8 cellular contexts compared by ENCODE assay signal in genomic region chr9:98057095-98057799, GRCh38. TPM values are rescaled to one million over a fixed set of nuclear protein-coding genes. Genes with fewer than 3 reads are reported as not detected.
DNase-seq lines count a peak whose midpoint lies in the region; ATAC-seq and TF ChIP-seq lines count a peak whose summit lies in the region.

No MANE protein-coding gene starts in this region.

- H3K27ac Mint-ChIP-seq in Caco-2 (ENCODE audit: unreplicated experiment) = peak overlapping the region; percentile 92

- H3K9me3 ChIP-seq in Caco-2 (no peaks in the 10 kb centered on the region), left ventricle myocardium inferior (replicated peaks) (no peaks in the 10 kb centered on the region), gastrocnemius medialis (no peaks in the 10 kb centered on the region)

- H3K4me3 ChIP-seq in Caco-2 (ENCODE audit: low read depth, low read length) (peak overlapping the region; percentile 79), left ventricle myocardium inferior (peak overlapping the region; percentile 79), gastrocnemius medialis (peak overlapping the region; percentile 72 to 83 (median 74))

- no peaks in the 10 kb centered on the region for H3K27me3 Mint-ChIP-seq in Caco-2 (ENCODE audit: insufficient read depth, unreplicated experiment)
- H3K27me3 Mint-ChIP-seq in activated T-cell treated with anti-CD3 and anti-CD28 coated beads, Interleukin-2, amount 50 U/mL, for 4 hours (ENCODE audit: low read depth) = no peaks in the 10 kb centered on the region

- peaks cover 3% of the 10 kb centered on the region for H3K36me3 ChIP-seq in Caco-2 (ENCODE audit: control insufficient read depth, insufficient read depth, low read length)
- H3K36me3 ChIP-seq in left ventricle myocardium inferior = peaks cover 17% of the 10 kb centered on the region
- peaks cover 0 to 16% of the 10 kb centered on the region in 2 donors for H3K36me3 ChIP-seq in gastrocnemius medialis

- peak overlapping the region; percentile 89 for H3K27ac ChIP-seq in left ventricle myocardium inferior (replicated peaks)
- peak overlapping the region; percentile 91 to 93 (median 92) for H3K27ac ChIP-seq in gastrocnemius medialis

- CTCF ChIA-PET in Caco-2 (lab: Charles Lee) = interaction anchor here (1.4 to 2.1 kb wide), 2 partner anchors 17 to 134 kb away, joined by 7 to 10 read pairs; partner anchors contain the start of gene TRMO

- no peaks in the 10 kb centered on the region for H3K4me1 Mint-ChIP-seq in Caco-2 (ENCODE audit: low read depth, unreplicated experiment)
- H3K4me1 Mint-ChIP-seq in activated T-cell treated with anti-CD3 and anti-CD28 coated beads, Interleukin-2, amount 50 U/mL, for 4 hours (ENCODE audit: low read depth) = peaks cover 21% of the 10 kb centered on the region

- no peak for TF ChIP-seq POLR2A in gastrocnemius medialis (IDR thresholded peaks at IDR 0.05)

- TSS peak; percentile 58 for BruUV-seq in Caco-2 (replicated peaks; lab: Mats Ljungman, UMichigan)

- TF ChIP-seq CTCF in Caco-2 (IDR thresholded peaks at IDR 0.05; ENCODE audit: insufficient read depth in 1 of 2, low read depth in 1 of 2, low read length in 1 of 2, severe bottlenecking in 1 of 2, unreplicated experiment in 1 of 2) (no peak), left ventricle myocardium inferior (IDR thresholded peaks at IDR 0.05; ENCODE audit: borderline replicate concordance) (no peak), gastrocnemius medialis (IDR thresholded peaks at IDR 0.05 in 4 of 5, conservative IDR thresholded peaks at IDR 0.05 in 1 of 5) (no peak)

- peaks cover 7% of the 10 kb centered on the region for H3K4me1 ChIP-seq in Caco-2
- peaks cover 31% of the 10 kb centered on the region for H3K4me1 ChIP-seq in left ventricle myocardium inferior
- peaks cover 8 to 15% of the 10 kb centered on the region in 2 donors for H3K4me1 ChIP-seq in gastrocnemius medialis

- ATAC-seq in activated T-cell treated with anti-CD3 and anti-CD28 coated beads, Interleukin-2, amount 50 U/mL, for 4 hours = no peak
- ATAC-seq in gastrocnemius medialis (peak; percentile 14 to 66), GM19397 (IDR thresholded peaks at IDR 0.05; ENCODE audit: unreplicated experiment) (no peak), GM21576 (IDR thresholded peaks at IDR 0.05; ENCODE audit: unreplicated experiment) (no peak)

- H3K4me3 Mint-ChIP-seq in Caco-2 (ENCODE audit: unreplicated experiment) = peak overlapping the region; percentile 93
- H3K4me3 Mint-ChIP-seq in activated T-cell treated with anti-CD3 and anti-CD28 coated beads, Interleukin-2, amount 50 U/mL, for 4 hours = peak overlapping the region; percentile 96

- in situ Hi-C loops in gastrocnemius medialis (cut with MboI; ENCODE audit: low sequenced_read_pairs in 4 of 4) = loop anchor here in 3 of 4 donors (10.0 to 25.0 kb wide), 3 partner anchors 142 to 730 kb away; partner anchors contain the start of genes ANKS6 (in 1 of the 3) and TBC1D2 (in 1 of the 3)

- POLR2A ChIA-PET in Caco-2 (lab: Charles Lee) = interaction anchor here (0.9 kb wide), 1 partner anchor 16 kb away, joined by 4 read pairs; no protein-coding TSS in a partner anchor

- intact Hi-C loops in Caco-2 (cut with micrococcal nuclease; ENCODE audit: unreplicated experiment) (no loop called here), left ventricle myocardium inferior (cut with micrococcal nuclease) (no loop called here), gastrocnemius medialis (cut with DNase I; ENCODE audit: low total_unique reads) (loop anchor here (5.0 kb wide), 1 partner anchor 200 kb away; the partner anchor contains the start of gene TBC1D2)

- no peaks in the 10 kb centered on the region for H3K9me3 Mint-ChIP-seq in Caco-2 (ENCODE audit: unreplicated experiment)
- no peaks in the 10 kb centered on the region for H3K9me3 Mint-ChIP-seq in activated T-cell treated with anti-CD3 and anti-CD28 coated beads, Interleukin-2, amount 50 U/mL, for 4 hours

- H3K36me3 Mint-ChIP-seq in Caco-2 (ENCODE audit: insufficient read depth, unreplicated experiment) = peaks cover 24% of the 10 kb centered on the region
- H3K36me3 Mint-ChIP-seq in activated T-cell treated with anti-CD3 and anti-CD28 coated beads, Interleukin-2, amount 50 U/mL, for 4 hours (ENCODE audit: insufficient read depth) = peaks cover 8% of the 10 kb centered on the region

- no peak for DNase-seq in Caco-2
- DNase-seq in HK-2 (ENCODE audit: unreplicated experiment) = peak; percentile 18
- peak; percentile 34 for DNase-seq in activated T-cell treated with anti-CD3 and anti-CD28 coated beads, Interleukin-2, amount 50 U/mL, for 4 hours
- no peak for DNase-seq in left ventricle myocardium inferior
- no peak for DNase-seq in gastrocnemius medialis
- DNase-seq in activated gamma-delta T cell (lab: John Stamatoyannopoulos, UW) = no peak

- no peaks in the 10 kb centered on the region for H3K27me3 ChIP-seq in Caco-2 (replicated peaks; ENCODE audit: control insufficient read depth, insufficient read depth, low read length)
- H3K27me3 ChIP-seq in left ventricle myocardium inferior (ENCODE audit: low read depth) = no peaks in the 10 kb centered on the region
- no peaks in the 10 kb centered on the region for H3K27me3 ChIP-seq in gastrocnemius medialis

RNA-seq across cellular contexts. Expression of gene NANS, which starts 0.7 kb away (rescaled TPM):
- total RNA-seq in Caco-2 (2022) (68.7 and 71.7 TPM in 2 replicates), left ventricle myocardium inferior (38.6 TPM), gastrocnemius medialis (10 to 100 TPM; 29.0 to 64.7 (median 34.2) TPM)
- 10 to 100 TPM; 48.4 to 57.2 (median 49.1) TPM for total RNA-seq in activated T-cell treated with anti-CD3 and anti-CD28 coated beads, Interleukin-2, amount 50 U/mL, for 4 hours

Comparison
In these comparisons a context has a peak if more than half of its experiments do, and no peak if none do; other contexts are left out.
1. DNase-seq: peak in HK-2 (single experiment) and activated T-cell treated with anti-CD3 and anti-CD28 coated beads, Interleukin-2, amount 50 U/mL, for 4 hours (single experiment); none in Caco-2 (0 of 2), left ventricle myocardium inferior (single experiment), gastrocnemius medialis (0 of 2) and activated gamma-delta T cell (single experiment).
2. ATAC-seq: peak in gastrocnemius medialis (2 of 2); none in activated T-cell treated with anti-CD3 and anti-CD28 coated beads, Interleukin-2, amount 50 U/mL, for 4 hours (0 of 2), GM19397 (single experiment) and GM21576 (single experiment).
3. Peak in every context shown above with its lines, with median percentiles within 50 percentile points of each other: H3K4me3 ChIP-seq.